Comparison of ENCODE assay signal across 13 cellular contexts in genomic region chr6:27239258-27239657, GRCh38.
"Had no signal": no experiment of that assay in that cellular context is flagged by ENCODE, and none has a peak within 500 bp of the region (broad histone marks: within the 10 kb centered on the region; RNA-seq: fewer than 3 reads in every experiment).

No MANE protein-coding gene starts in this region.

- H3K27ac Mint-ChIP-seq: activated CD4-positive, alpha-beta T cell treated with anti-CD3 and anti-CD28 coated beads, Interleukin-2, amount 10 ng/mL, durations not matched to agents 7 days and 5 days; activated naive CD8-positive, alpha-beta T cell treated with anti-CD3 and anti-CD28 coated beads for 36 hours; activated T-helper 1 cell treated with anti-CD3 and anti-CD28 coated beads, Interleukin-12 subunit alpha, Interleukin-12 subunit beta, Interleukin-2, Interleukin-4 antibody, amounts not matched to agents 30 ng/mL and 10 ng/mL and 1 ng/mL, durations not matched to agents 14 hours and 24 hours and 36 hours; brain; stimulated activated effector memory CD8-positive, alpha-beta T cell treated with anti-CD3 and anti-CD28 coated beads, Interleukin-12 subunit alpha, Interleukin-12 subunit beta, amount 100 ng/mL, for 72 hours had no signal

- H3K4me3 ChIP-seq: left lung had no signal

- H3K9me3 Mint-ChIP-seq: activated T-helper 1 cell treated with anti-CD3 and anti-CD28 coated beads, Interleukin-12 subunit alpha, Interleukin-12 subunit beta, Interleukin-2, Interleukin-4 antibody, amounts not matched to agents 30 ng/mL and 10 ng/mL and 1 ng/mL, durations not matched to agents 14 hours and 24 hours and 36 hours had no signal

- H3K9me3 ChIP-seq: left lung had no signal

- H2AFZ ChIP-seq: parathyroid adenoma had no signal

- H3K4me1 ChIP-seq: left lung, parathyroid adenoma had no signal

- H3K79me2 ChIP-seq: parathyroid adenoma had no signal

- ATAC-seq: foreskin keratinocyte; stimulated activated effector memory CD8-positive, alpha-beta T cell treated with anti-CD3 and anti-CD28 coated beads, Interleukin-12 subunit alpha, Interleukin-12 subunit beta, amount 100 ng/mL, for 72 hours had no signal

- H3K27ac ChIP-seq: foreskin keratinocyte, left lung, parathyroid adenoma had no signal

- DNase-seq: activated CD4-positive, alpha-beta T cell treated with anti-CD3 and anti-CD28 coated beads, Interleukin-2, amount 10 ng/mL, durations not matched to agents 7 days and 5 days; activated CD8-positive, alpha-beta memory T cell treated with anti-CD3 and anti-CD28 coated beads for 24 hours; activated naive CD8-positive, alpha-beta T cell treated with anti-CD3 and anti-CD28 coated beads for 36 hours; amygdala; cortex of kidney; effector CD4-positive, alpha-beta T cell; naive B cell had no signal

- H3K36me3 ChIP-seq: left lung had no signal

- H3K9ac ChIP-seq: parathyroid adenoma had no signal

- H3K36me3 Mint-ChIP-seq: brain had no signal
